In genomic region chr9:136720887-136721338, GRCh38 we compare ENCODE assay signal across 12 cellular contexts. TPM values are rescaled to one million over a fixed set of nuclear protein-coding genes. Genes with fewer than 3 reads are reported as not detected.
DNase-seq lines count a peak whose midpoint lies in the region; ATAC-seq lines count a peak whose summit lies in the region.
"Had no signal": no experiment of that assay in that cellular context is flagged by ENCODE, and none has a peak within 500 bp of the region (broad histone marks: within the 10 kb centered on the region; RNA-seq: fewer than 3 reads in every experiment).

No MANE protein-coding gene starts in this region.

- no peak overlapping the region for H2AK5ac ChIP-seq in mesenchymal stem cell (ENCODE audit: low read length, severe bottlenecking)

- H3K9me3 ChIP-seq in CD4-positive, alpha-beta memory T cell (ENCODE audit: control insufficient read depth in 1 of 2, low read length in 2 of 2) = no peaks in the 10 kb centered on the region
- no peaks in the 10 kb centered on the region for H3K9me3 ChIP-seq in mesenchymal stem cell (ENCODE audit: control insufficient read depth, low read length)
- H3K9me3 ChIP-seq: adrenal gland, HAP-1, suprapubic skin had no signal

- no peak overlapping the region for H3K4me3 ChIP-seq in CD4-positive, alpha-beta memory T cell (ENCODE audit: low read length in 2 of 2)
- H3K4me3 ChIP-seq in mesenchymal stem cell (ENCODE audit: insufficient read depth in 1 of 2, low read depth in 1 of 2, low read length in 2 of 2) = no peak overlapping the region
- H3K4me3 ChIP-seq: adrenal gland, HAP-1, suprapubic skin had no signal

- H3K27ac ChIP-seq in CD4-positive, alpha-beta memory T cell (ENCODE audit: low read depth, low read length) = no peak overlapping the region
- peak overlapping the region; percentile 24 for H3K27ac ChIP-seq in adipose tissue (ENCODE audit: low read depth, low read length)
- no peak overlapping the region for H3K27ac ChIP-seq in mesenchymal stem cell (ENCODE audit: low read length, poor library complexity, severe bottlenecking)
- H3K27ac ChIP-seq: suprapubic skin had no signal

- peaks cover 2 to 15% (median 9%) of the 10 kb centered on the region in 4 donors for H3K4me1 Mint-ChIP-seq in CD4-positive, alpha-beta memory T cell

- intact Hi-C loops in CD4-positive, alpha-beta memory T cell (cut with micrococcal nuclease) = no loop called here

- H2BK12ac ChIP-seq in mesenchymal stem cell (ENCODE audit: low read length in 2 of 2) = no peak overlapping the region

- no peak overlapping the region for H3K18ac ChIP-seq in mesenchymal stem cell (ENCODE audit: low read depth in 1 of 2, low read length in 2 of 2)

- H3K4me1 ChIP-seq in CD4-positive, alpha-beta memory T cell (ENCODE audit: insufficient read depth, low read length) = peaks cover 9% of the 10 kb centered on the region
- peaks cover 42% of the 10 kb centered on the region for H3K4me1 ChIP-seq in mesenchymal stem cell (ENCODE audit: control insufficient read depth, insufficient read depth, low read depth, low read length)

- no peak overlapping the region for H3K23ac ChIP-seq in mesenchymal stem cell (ENCODE audit: low read length in 2 of 2)

- POLR2A ChIA-PET in CD4-positive, alpha-beta memory T cell (lab: Charles Lee; ENCODE audit: partially characterized antibody) = no interaction called here

- no peak overlapping the region for H2BK15ac ChIP-seq in mesenchymal stem cell (ENCODE audit: low read depth, poor library complexity, severe bottlenecking)

- no peaks in the 10 kb centered on the region for H3K9me3 Mint-ChIP-seq in CD4-positive, alpha-beta memory T cell
- H3K9me3 Mint-ChIP-seq: CD4-positive, CD25-positive, alpha-beta regulatory T cell had no signal

- H3K4me2 ChIP-seq in mesenchymal stem cell (ENCODE audit: low read length, poor library complexity, severe bottlenecking) = no peak overlapping the region

- no peak overlapping the region for H3K4ac ChIP-seq in mesenchymal stem cell (ENCODE audit: low read depth in 1 of 2, low read length in 2 of 2)

- peak overlapping the region; percentile 29 for H3K9ac ChIP-seq in mesenchymal stem cell (ENCODE audit: low read length)

- WGBS in adipose tissue, 3 donors = 62 to 70% (median 68%) methylated on average over 12 of the region's 12 CpGs
- WGBS in mesenchymal stem cell = 84% methylated on average over 12 of the region's 12 CpGs

- H3K27me3 ChIP-seq in CD4-positive, alpha-beta memory T cell (ENCODE audit: insufficient read depth, low read length) = no peaks in the 10 kb centered on the region
- peaks cover 0 to 10% of the 10 kb centered on the region in 2 experiments for H3K27me3 ChIP-seq in mesenchymal stem cell (ENCODE audit: control insufficient read depth in 1 of 2, insufficient read depth in 1 of 2, low read length in 2 of 2)
- H3K27me3 ChIP-seq: adrenal gland, suprapubic skin had no signal

- no peak overlapping the region for H3K4me3 Mint-ChIP-seq in CD4-positive, alpha-beta memory T cell
- H3K4me3 Mint-ChIP-seq: CD4-positive, CD25-positive, alpha-beta regulatory T cell had no signal

- no peak overlapping the region for H2AFZ ChIP-seq in mesenchymal stem cell (ENCODE audit: low read depth, low read length)

- H2BK5ac ChIP-seq in mesenchymal stem cell (ENCODE audit: low read depth, low read length, poor library complexity, severe bottlenecking) = no peak overlapping the region

- H2BK120ac ChIP-seq in mesenchymal stem cell (ENCODE audit: low read depth, low read length) = no peak overlapping the region

- no peak overlapping the region for H3K14ac ChIP-seq in mesenchymal stem cell (ENCODE audit: low read length in 2 of 2)

- no peak overlapping the region for H4K91ac ChIP-seq in mesenchymal stem cell (ENCODE audit: low read length)

- peaks cover 10% of the 10 kb centered on the region for H3K79me1 ChIP-seq in mesenchymal stem cell (replicated peaks; ENCODE audit: low read length, poor library complexity, severe bottlenecking)

- peak in 1 of 5 donors; percentile 32 for DNase-seq in CD4-positive, alpha-beta memory T cell
- no peak for DNase-seq in mesenchymal stem cell
- DNase-seq: CD4-positive, CD25-positive, alpha-beta regulatory T cell; NCI-H1048; NCI-H526 had no signal

- ATAC-seq in GM19397 (IDR thresholded peaks at IDR 0.05; ENCODE audit: unreplicated experiment) (no peak), HG03045 (IDR thresholded peaks at IDR 0.05; ENCODE audit: unreplicated experiment) (no peak), GM19324 (IDR thresholded peaks at IDR 0.05; ENCODE audit: low FRiP score, unreplicated experiment) (no peak)

- CTCF ChIA-PET in CD4-positive, alpha-beta memory T cell (lab: Charles Lee; ENCODE audit: partially characterized antibody) = interaction anchor here (1.4 kb wide), 1 partner anchor 236 kb away, joined by 3 read pairs; no protein-coding TSS in a partner anchor

- H4K8ac ChIP-seq in mesenchymal stem cell (ENCODE audit: low read length) = no peak overlapping the region

- H3K27me3 Mint-ChIP-seq in CD4-positive, alpha-beta memory T cell = peaks cover 0 to 1% of the 10 kb centered on the region in 2 donors

- peaks cover 15 to 24% of the 10 kb centered on the region in 2 donors for H3K36me3 Mint-ChIP-seq in CD4-positive, alpha-beta memory T cell

- peaks cover 26% of the 10 kb centered on the region for H3K36me3 ChIP-seq in CD4-positive, alpha-beta memory T cell (ENCODE audit: insufficient read depth, low read length)
- peaks cover 40 to 53% of the 10 kb centered on the region in 2 experiments for H3K36me3 ChIP-seq in mesenchymal stem cell (ENCODE audit: control insufficient read depth in 1 of 2, insufficient read depth in 2 of 2, low read depth in 1 of 2, low read length in 2 of 2)

- H3K27ac Mint-ChIP-seq in CD4-positive, alpha-beta memory T cell = peak overlapping the region in 4 of 7 donors; percentile 4 to 68 (median 54)
- H3K27ac Mint-ChIP-seq: CD4-positive, CD25-positive, alpha-beta regulatory T cell had no signal

RNA-seq across cellular contexts. Expression of gene DIPK1B, which starts 8.5 kb away (rescaled TPM):
- total RNA-seq in CD4-positive, alpha-beta memory T cell = not detected
- not detected for polyA plus RNA-seq in CD4-positive, alpha-beta memory T cell
- polyA plus RNA-seq in adipose tissue = 10 to 100 TPM in 1 of 3 donors, 1 to 10 TPM in 2; 6.0 to 12.8 (median 8.7) TPM
- polyA plus RNA-seq in mesenchymal stem cell (2013, experiment 1 of 2) = 5.0 TPM
- 4.6 TPM for polyA plus RNA-seq in mesenchymal stem cell (2013, experiment 2 of 2)

RNA-seq across cellular contexts. Expression of gene LCN10, which starts 21.8 kb away (rescaled TPM):
- 1 to 10 TPM in 1 of 2 experiments, under 1 TPM in 1; 0.90 to 1.3 TPM for total RNA-seq in CD4-positive, alpha-beta memory T cell
- under 1 TPM; 0.22 to 0.50 TPM for polyA plus RNA-seq in CD4-positive, alpha-beta memory T cell
- 10 to 100 TPM in 2 of 3 donors, 1 to 10 TPM in 1; 3.2 to 28.6 (median 15.9) TPM for polyA plus RNA-seq in adipose tissue
- not detected for polyA plus RNA-seq in mesenchymal stem cell (2013, experiment 1 of 2)
- polyA plus RNA-seq in mesenchymal stem cell (2013, experiment 2 of 2) = not detected

RNA-seq across cellular contexts. Expression of gene LCN6, which starts 27.4 kb away (rescaled TPM):
- not detected for total RNA-seq in CD4-positive, alpha-beta memory T cell
- polyA plus RNA-seq in CD4-positive, alpha-beta memory T cell = not detected
- polyA plus RNA-seq in adipose tissue = 10 to 100 TPM in 2 of 3 donors, 1 to 10 TPM in 1; 4.7 to 48.0 (median 39.0) TPM
- not detected for polyA plus RNA-seq in mesenchymal stem cell (2013, experiment 1 of 2)
- polyA plus RNA-seq in mesenchymal stem cell (2013, experiment 2 of 2) = not detected
- total RNA-seq: CD4-positive, CD25-positive, alpha-beta regulatory T cell had no signal
- polyA plus RNA-seq: CD4-positive, CD25-positive, alpha-beta regulatory T cell had no signal

RNA-seq across cellular contexts. Expression of gene AGPAT2, which starts 33.7 kb away (rescaled TPM):
- total RNA-seq in CD4-positive, alpha-beta memory T cell = 1 to 10 TPM; 6.9 to 7.8 TPM
- 10 to 100 TPM; 16.2 to 20.6 TPM for polyA plus RNA-seq in CD4-positive, alpha-beta memory T cell
- 1,000 to 10,000 TPM in 1 of 3 donors, 100 to 1,000 TPM in 2; 261 to 1,820 (median 416) TPM for polyA plus RNA-seq in adipose tissue
- 38.4 TPM for polyA plus RNA-seq in mesenchymal stem cell (2013, experiment 1 of 2)
- 36.4 TPM for polyA plus RNA-seq in mesenchymal stem cell (2013, experiment 2 of 2)

RNA-seq across cellular contexts. Expression of gene LCN8, which starts 37.1 kb away (rescaled TPM):
- total RNA-seq in CD4-positive, alpha-beta memory T cell = not detected
- under 1 TPM in 1 of 2 donors, not detected in 1; 0.62 TPM for polyA plus RNA-seq in CD4-positive, alpha-beta memory T cell
- not detected for polyA plus RNA-seq in adipose tissue
- polyA plus RNA-seq in mesenchymal stem cell (2013, experiment 1 of 2) = not detected
- polyA plus RNA-seq in mesenchymal stem cell (2013, experiment 2 of 2) = not detected
- total RNA-seq: adrenal gland; CD4-positive, CD25-positive, alpha-beta regulatory T cell; suprapubic skin had no signal
- polyA plus RNA-seq: adrenal gland; CD4-positive, CD25-positive, alpha-beta regulatory T cell had no signal

Comparison
In these comparisons a context has a peak if more than half of its experiments do, and no peak if none do; other contexts are left out.
1. RNA of gene DIPK1B, which starts 8.5 kb away (polyA plus RNA-seq): 6.0 to 12.8 TPM in adipose tissue; not detected in CD4-positive, alpha-beta memory T cell; every median in the first group is over 4 times any median in the second.
2. RNA of gene LCN6, which starts 27.4 kb away (polyA plus RNA-seq): 4.7 to 48.0 TPM in adipose tissue; not detected in CD4-positive, alpha-beta memory T cell; every median in the first group is over 4 times any median in the second.